ENCODE assay signal across 1 cellular context in genomic region chr6:20400476-20401402, GRCh38.
TF ChIP-seq lines count a peak whose summit lies in the region.

No MANE protein-coding gene starts in this region.

TF ChIP-seq in HepG2, 621 proteins besides CTCF, POLR2A, EP300 and RAD21 (continued from another document and continues in another):
- TF ChIP-seq ZNF281 (CRISPR knock-in tag; IDR thresholded peaks at IDR 0.05; ENCODE audit: borderline replicate concordance), result no peak
- TF ChIP-seq ZNF543 (CRISPR knock-in tag; IDR thresholded peaks at IDR 0.05), result no peak; the same call in 1 of the 2 replicates
- no peak for TF ChIP-seq ZNF10 (CRISPR knock-in tag; IDR thresholded peaks at IDR 0.05; ENCODE audit: borderline replicate concordance, low read depth)
- TF ChIP-seq ZNF138 (CRISPR knock-in tag; IDR thresholded peaks at IDR 0.05; ENCODE audit: low read depth), result no peak; the same call in 1 of the 2 replicates
- TF ChIP-seq ZNF367 (CRISPR knock-in tag; IDR thresholded peaks at IDR 0.05; ENCODE audit: borderline replicate concordance), result peak; percentile 99
- TF ChIP-seq LRRFIP1 (CRISPR knock-in tag; conservative IDR thresholded peaks at IDR 0.05), result no peak
- TF ChIP-seq BCL3 (CRISPR knock-in tag; IDR thresholded peaks at IDR 0.05), result no peak
- no peak for TF ChIP-seq ZNF274 (CRISPR knock-in tag; IDR thresholded peaks at IDR 0.05)
- 0 out of 2 replicates have a peak, but pooled peaks have one; percentile 20 for TF ChIP-seq ZMYM4 (CRISPR knock-in tag; IDR thresholded peaks at IDR 0.05)
- no peak for TF ChIP-seq ELF4 (CRISPR knock-in tag; IDR thresholded peaks at IDR 0.05; ENCODE audit: borderline replicate concordance)
- TF ChIP-seq PRDM4 (CRISPR knock-in tag; IDR thresholded peaks at IDR 0.05; ENCODE audit: borderline replicate concordance), result no peak
- no peak for TF ChIP-seq ELK4 (CRISPR knock-in tag; IDR thresholded peaks at IDR 0.05; ENCODE audit: borderline replicate concordance)
- peak in 1 of 2 experiments; percentile 15; a peak in 1 of 4 replicates for TF ChIP-seq REST (IDR thresholded peaks at IDR 0.05; ENCODE audit: borderline replicate concordance in 1 of 2, low read depth in 1 of 2, low read length in 2 of 2)
- no peak for TF ChIP-seq AGO2 (optimal IDR thresholded peaks at IDR 0.05; ENCODE audit: low read depth, low read length)
- no peak for TF ChIP-seq MED13 (CRISPR knock-in tag; IDR thresholded peaks at IDR 0.05)
- TF ChIP-seq ZNF639 (CRISPR knock-in tag; conservative IDR thresholded peaks at IDR 0.05), result peak; percentile 45; the same call in 1 of the 2 replicates
- TF ChIP-seq SNRNP70 (IDR thresholded peaks at IDR 0.05; ENCODE audit: low read depth, low read length), result no peak
- peak; percentile 36; the same call in 1 of the 2 replicates for TF ChIP-seq NR2F2 (IDR thresholded peaks at IDR 0.05; ENCODE audit: borderline replicate concordance, low read depth)
- no peak for TF ChIP-seq POGK (CRISPR knock-in tag; conservative IDR thresholded peaks at IDR 0.05)
- no peak for TF ChIP-seq RELA (CRISPR knock-in tag; IDR thresholded peaks at IDR 0.05)
- TF ChIP-seq ZNF512 (CRISPR knock-in tag; IDR thresholded peaks at IDR 0.05), result no peak
- TF ChIP-seq TEAD3 (CRISPR knock-in tag; optimal IDR thresholded peaks at IDR 0.05; ENCODE audit: borderline replicate concordance), result peak; percentile 35
- TF ChIP-seq MYC (CRISPR knock-in tag; IDR thresholded peaks at IDR 0.05; ENCODE audit: borderline replicate concordance), result peak; percentile 35; the same call in 1 of the 2 replicates
- no peak for TF ChIP-seq EED (CRISPR knock-in tag; IDR thresholded peaks at IDR 0.05)
- no peak for TF ChIP-seq FOXO1 (CRISPR knock-in tag; IDR thresholded peaks at IDR 0.05)
- no peak for TF ChIP-seq ZSCAN31 (CRISPR knock-in tag; IDR thresholded peaks at IDR 0.05; ENCODE audit: low read depth)
- TF ChIP-seq ZNF275 (CRISPR knock-in tag; IDR thresholded peaks at IDR 0.05; ENCODE audit: borderline replicate concordance), result peak; percentile 3
- TF ChIP-seq ZSCAN9 (CRISPR knock-in tag; IDR thresholded peaks at IDR 0.05; ENCODE audit: borderline replicate concordance), result no peak
- TF ChIP-seq ZNF30 (CRISPR knock-in tag; IDR thresholded peaks at IDR 0.05), result no peak
- no peak for TF ChIP-seq THAP8 (CRISPR knock-in tag; IDR thresholded peaks at IDR 0.05; ENCODE audit: borderline replicate concordance)
- TF ChIP-seq THYN1 (CRISPR knock-in tag; IDR thresholded peaks at IDR 0.05; ENCODE audit: borderline replicate concordance, low read depth), result 0 out of 2 replicates have a peak, but pooled peaks have one; percentile 35
- TF ChIP-seq TBX2 (CRISPR knock-in tag; IDR thresholded peaks at IDR 0.05; ENCODE audit: borderline replicate concordance), result 0 out of 2 replicates have a peak, but pooled peaks have one; percentile 77
